In genomic region chr7:15651693-15652092, GRCh38 we compare ENCODE assay signal across 8 cellular contexts. TPM values are rescaled to one million over a fixed set of nuclear protein-coding genes. Genes with fewer than 3 reads are reported as not detected.
"Had no signal": no experiment of that assay in that cellular context is flagged by ENCODE, and none has a peak within 500 bp of the region (broad histone marks: within the 10 kb centered on the region; RNA-seq: fewer than 3 reads in every experiment).

No MANE protein-coding gene starts in this region.

- FAIRE-seq: HTR-8/SVneo, K562 had no signal

- H3K27ac ChIP-seq: GM23248 had no signal

- H3K9ac ChIP-seq: GM23248 had no signal

- ATAC-seq: K562 had no signal

- H3K4me3 ChIP-seq: GM23248, K562 had no signal

- DNase-seq: GM23248, GOT3, H9, HCEC 1CT, IMR-90 had no signal

- H2AFZ ChIP-seq: GM23248 had no signal

RNA-seq across cellular contexts. Expression of gene MEOX2, which starts 34.8 kb away (rescaled TPM):
- total RNA-seq: GM23248, H9, HT-29, K562 had no signal
- polyA plus RNA-seq: GM23248, IMR-90, K562 had no signal
